ENCODE assay signal across 16 cellular contexts in the genomic region with DNA sequence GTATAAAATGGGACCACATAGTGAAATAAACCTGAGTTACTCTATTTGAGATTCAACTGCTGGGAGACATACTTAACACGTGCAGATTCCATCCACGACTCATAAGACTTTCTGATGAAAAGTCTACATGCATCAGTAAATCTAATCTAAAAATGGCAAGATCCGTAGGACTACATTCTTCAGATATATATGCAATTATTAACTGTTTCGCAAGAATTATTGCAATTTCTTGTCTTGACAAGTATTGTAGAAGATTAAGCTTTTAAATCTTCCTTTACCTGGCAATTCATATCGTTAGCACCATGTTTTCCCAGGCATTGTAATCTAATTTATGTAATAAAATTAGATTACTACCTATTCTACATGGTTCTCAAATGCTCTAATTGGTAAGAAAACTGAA.
DNase-seq lines count a peak whose midpoint lies in the region; ATAC-seq, FAIRE-seq and TF ChIP-seq lines count a peak whose summit lies in the region.
"Had no signal": no experiment of that assay in that cellular context is flagged by ENCODE, and none has a peak within 500 bp of the region (broad histone marks: within the 10 kb centered on the region; RNA-seq: fewer than 3 reads in every experiment).

No MANE protein-coding gene starts in this region.

- FAIRE-seq in keratinocyte (lab: Jason Lieb, UNC): no peak
- FAIRE-seq: GM12892, GM18507 had no signal

- no peak overlapping the region for H3K27ac ChIP-seq in OCI-LY1 (ENCODE audit: low read depth, low read length, poor library complexity, severe bottlenecking)
- no peak overlapping the region for H3K27ac ChIP-seq in mammary epithelial cell (ENCODE audit: insufficient read depth, low read depth, low read length)
- peak overlapping the region; percentile 68 for H3K27ac ChIP-seq in epithelial cell of prostate
- H3K27ac ChIP-seq in keratinocyte (ENCODE audit: control insufficient read depth, insufficient read depth, low read length): no peak overlapping the region
- H3K27ac ChIP-seq: BLaER1 treated with 17β-estradiol and CSF1 and Interleukin-3, amounts not matched to agents 10 nM and 100 nM; GM23248 had no signal

- dilution Hi-C loops in mammary epithelial cell (cut with HindIII; ENCODE audit: low sequenced_read_pairs): no loop called here
- dilution Hi-C loops in keratinocyte (cut with MboI; ENCODE audit: extremely low pct_ligation_motif_present, low sequenced_read_pairs): no loop called here

- 48% methylated on average over 5 of the region's 5 CpGs for WGBS in mammary epithelial cell (ENCODE audit: low coverage, missing lambda C conversion rate)

- no peak for TF ChIP-seq CTCF in OCI-LY1 (IDR thresholded peaks at IDR 0.05; ENCODE audit: low read length)
- no peak for TF ChIP-seq CTCF in mammary epithelial cell (conservative IDR thresholded peaks at IDR 0.05 in 1 of 2, IDR thresholded peaks at IDR 0.05 in 1 of 2; ENCODE audit: extremely low read depth in 1 of 2, insufficient read depth in 1 of 2, low read depth in 1 of 2, low read length in 2 of 2)
- no peak for TF ChIP-seq CTCF in keratinocyte (optimal IDR thresholded peaks at IDR 0.05 in 1 of 3, IDR thresholded peaks at IDR 0.05 in 1 of 3, conservative IDR thresholded peaks at IDR 0.05 in 1 of 3; ENCODE audit: extremely low read depth in 1 of 3, insufficient read depth in 2 of 3, low read length in 3 of 3)
- TF ChIP-seq CTCF in foreskin fibroblast (IDR thresholded peaks at IDR 0.05; ENCODE audit: low read depth, low read length): no peak

- no TSS peak for BruUV-seq in mammary epithelial cell (replicated peaks; lab: Mats Ljungman, UMichigan)

- in situ Hi-C loops in mammary epithelial cell (cut with MboI; ENCODE audit: low sequenced_read_pairs in 2 of 2): no loop called here

- no peaks in the 10 kb centered on the region for H3K9me2 ChIP-seq in OCI-LY1 (ENCODE audit: low read depth, low read length)

- ATAC-seq in HG03175 (IDR thresholded peaks at IDR 0.05; ENCODE audit: unreplicated experiment): no peak
- ATAC-seq: CD8-positive, alpha-beta T cell had no signal

- H3K79me2 ChIP-seq in OCI-LY1 (ENCODE audit: insufficient read depth, low read length) (no peaks in the 10 kb centered on the region), mammary epithelial cell (ENCODE audit: insufficient read depth, low read length) (no peaks in the 10 kb centered on the region), keratinocyte (ENCODE audit: control insufficient read depth, insufficient read depth, low read length) (no peaks in the 10 kb centered on the region)

- no peaks in the 10 kb centered on the region for H3K36me3 ChIP-seq in OCI-LY1 (ENCODE audit: insufficient read depth, low read length)
- no peaks in the 10 kb centered on the region for H3K36me3 ChIP-seq in mammary epithelial cell (ENCODE audit: insufficient read depth, low read length)
- H3K36me3 ChIP-seq in keratinocyte (ENCODE audit: control insufficient read depth in 2 of 2, extremely low read depth in 1 of 2, insufficient read depth in 2 of 2, low read length in 2 of 2): no peaks in the 10 kb centered on the region
- H3K36me3 ChIP-seq: BLaER1 treated with 17β-estradiol and CSF1 and Interleukin-3, amounts not matched to agents 10 nM and 100 nM; HAP-1 had no signal

- H2AFZ ChIP-seq in OCI-LY1 (ENCODE audit: low read length) (0 out of 2 replicates have a peak overlapping the region, but pooled peaks have one; percentile 34), mammary epithelial cell (ENCODE audit: low read depth, low read length) (no peak overlapping the region), keratinocyte (ENCODE audit: control insufficient read depth, low read length) (no peak overlapping the region)
- H2AFZ ChIP-seq: GM23248 had no signal

- CTCF ChIA-PET in mammary epithelial cell (lab: Charles Lee; ENCODE audit: low non-redundant PET): no interaction called here

- H3K4me2 ChIP-seq in OCI-LY1 (ENCODE audit: low read length) (no peak overlapping the region), mammary epithelial cell (ENCODE audit: insufficient read depth, low read depth, low read length) (peak overlapping the region; percentile 13), keratinocyte (ENCODE audit: control insufficient read depth, extremely low read depth, insufficient read depth, low read depth, low read length) (peak overlapping the region; percentile 8)
- H3K4me2 ChIP-seq: BLaER1 treated with 17β-estradiol and CSF1 and Interleukin-3, amounts not matched to agents 10 nM and 100 nM had no signal

- intact Hi-C loops in mammary epithelial cell (cut with micrococcal nuclease): no loop called here

- no peak overlapping the region for H3K4me3 ChIP-seq in OCI-LY1 (ENCODE audit: low read depth, low read length, poor library complexity, severe bottlenecking)
- H3K4me3 ChIP-seq in mammary epithelial cell (replicated peaks in 1 of 3; ENCODE audit: insufficient read depth in 1 of 3, low read depth in 2 of 3, low read length in 3 of 3): no peak overlapping the region
- no peak overlapping the region for H3K4me3 ChIP-seq in keratinocyte (ENCODE audit: control insufficient read depth in 2 of 3, extremely low read depth in 1 of 3, insufficient read depth in 2 of 3, low read depth in 1 of 3, low read length in 3 of 3)
- no peak overlapping the region for H3K4me3 ChIP-seq in foreskin fibroblast (ENCODE audit: low read depth in 1 of 2, low read length in 2 of 2)
- H3K4me3 ChIP-seq: BLaER1 treated with 17β-estradiol and CSF1 and Interleukin-3, amounts not matched to agents 10 nM and 100 nM; GM23248; HAP-1 had no signal

- H3K4me1 ChIP-seq in OCI-LY1 (ENCODE audit: insufficient read depth, low read length, severe bottlenecking): peaks cover 19% of the 10 kb centered on the region
- peaks cover 24% of the 10 kb centered on the region for H3K4me1 ChIP-seq in mammary epithelial cell (ENCODE audit: insufficient read depth, low read length)
- H3K4me1 ChIP-seq in keratinocyte (ENCODE audit: control insufficient read depth, extremely low read depth, insufficient read depth, low read length): peaks cover 32% of the 10 kb centered on the region
- H3K4me1 ChIP-seq: BLaER1 treated with 17β-estradiol and CSF1 and Interleukin-3, amounts not matched to agents 10 nM and 100 nM; HAP-1 had no signal

- no peaks in the 10 kb centered on the region for H4K20me1 ChIP-seq in OCI-LY1 (ENCODE audit: insufficient read depth, low read length)
- no peaks in the 10 kb centered on the region for H4K20me1 ChIP-seq in mammary epithelial cell (ENCODE audit: insufficient read depth, low read length)
- no peaks in the 10 kb centered on the region for H4K20me1 ChIP-seq in keratinocyte (ENCODE audit: control insufficient read depth, extremely low read depth, insufficient read depth, low read length)
- H4K20me1 ChIP-seq: BLaER1 treated with 17β-estradiol and CSF1 and Interleukin-3, amounts not matched to agents 10 nM and 100 nM had no signal

- no peak overlapping the region for H3K9ac ChIP-seq in OCI-LY1 (ENCODE audit: low read length)
- no peak overlapping the region for H3K9ac ChIP-seq in mammary epithelial cell (ENCODE audit: insufficient read depth, low read length)
- H3K9ac ChIP-seq in keratinocyte (ENCODE audit: control insufficient read depth, extremely low read depth, insufficient read depth, low read length): no peak overlapping the region
- H3K9ac ChIP-seq: BLaER1 treated with 17β-estradiol and CSF1 and Interleukin-3, amounts not matched to agents 10 nM and 100 nM; GM23248 had no signal

- DNase-seq in mammary epithelial cell (peak; percentile 29), epithelial cell of prostate (ENCODE audit: low read depth, low spot score) (no peak), keratinocyte (ENCODE audit: low read depth, low spot score) (no peak), foreskin fibroblast (no peak)
- DNase-seq in activated effector memory CD4-positive, alpha-beta T cell treated with anti-CD3 and anti-CD28 coated beads, Interleukin-2, amount 50 U/mL, for 16 hours: no peak
- DNase-seq: CD8-positive, alpha-beta T cell; COR-L47; DMS79; GDM1; GM23248 had no signal

- H3K9me3 ChIP-seq in OCI-LY1 (ENCODE audit: low read length) (no peaks in the 10 kb centered on the region), mammary epithelial cell (replicated peaks; ENCODE audit: insufficient read depth, low read length) (no peaks in the 10 kb centered on the region), keratinocyte (ENCODE audit: control insufficient read depth, low read depth, low read length) (no peaks in the 10 kb centered on the region)
- H3K9me3 ChIP-seq: HAP-1 had no signal

- no peaks in the 10 kb centered on the region; the same call in 1 of the 2 replicates for H3F3A ChIP-seq in OCI-LY1 (ENCODE audit: insufficient read depth, low read length)

- H3K27me3 ChIP-seq in OCI-LY1 (ENCODE audit: insufficient read depth, low read length): no peaks in the 10 kb centered on the region
- H3K27me3 ChIP-seq in mammary epithelial cell (ENCODE audit: insufficient read depth, low read length): no peaks in the 10 kb centered on the region
- H3K27me3 ChIP-seq in keratinocyte (ENCODE audit: control insufficient read depth, extremely low read depth, insufficient read depth, low read length): no peaks in the 10 kb centered on the region
- H3K27me3 ChIP-seq: BLaER1 treated with 17β-estradiol and CSF1 and Interleukin-3, amounts not matched to agents 10 nM and 100 nM had no signal

- no peaks in the 10 kb centered on the region for H3K9me1 ChIP-seq in keratinocyte (ENCODE audit: control insufficient read depth, extremely low read depth, insufficient read depth, low read length)
